Comparison of ENCODE assay signal across 12 cellular contexts in genomic region chr5:142403583-142403982, GRCh38.
DNase-seq lines count a peak whose midpoint lies in the region; ATAC-seq and TF ChIP-seq lines count a peak whose summit lies in the region.
"Had no signal": no experiment of that assay in that cellular context is flagged by ENCODE, and none has a peak within 500 bp of the region (broad histone marks: within the 10 kb centered on the region; RNA-seq: fewer than 3 reads in every experiment).

No MANE protein-coding gene starts in this region.

- H3K27ac Mint-ChIP-seq in progenitor cell of endocrine pancreas, result peak overlapping the region; percentile 27

- H3K27me3 Mint-ChIP-seq in progenitor cell of endocrine pancreas, result no peaks in the 10 kb centered on the region

- H3K9me3 Mint-ChIP-seq in progenitor cell of endocrine pancreas (ENCODE audit: low read depth), result no peaks in the 10 kb centered on the region

- H3K4me1 Mint-ChIP-seq in progenitor cell of endocrine pancreas (ENCODE audit: low read depth), result peaks cover 13% of the 10 kb centered on the region

- ATAC-seq in esophagus mucosa (peak; percentile 93), GM21381 (IDR thresholded peaks at IDR 0.05; ENCODE audit: unreplicated experiment) (no peak)

- peak; percentile 83 for DNase-seq in ELF-1 (ENCODE audit: low read depth, low spot score)
- DNase-seq in NCI-H510A treated with DMSO at 0.1 percent for 48 hours (lab: John Stamatoyannopoulos, UW), result peak; percentile 61
- DNase-seq in progenitor cell of endocrine pancreas (ENCODE audit: low spot score, unreplicated experiment), result no peak
- no peak for DNase-seq in activated CD4-positive, CD25-positive, alpha-beta regulatory T cell (lab: John Stamatoyannopoulos, UW)
- no peak for DNase-seq in activated CD8-positive, alpha-beta memory T cell treated with anti-CD3 and anti-CD28 coated beads for 24 hours
- no peak for DNase-seq in NOMO-1 (lab: John Stamatoyannopoulos, UW; ENCODE audit: unreplicated experiment in 2 of 2)
- DNase-seq: hypothalamus, MM.1S, NCI-H226, substantia nigra had no signal

- no peak for TF ChIP-seq CTCF in progenitor cell of endocrine pancreas (IDR thresholded peaks at IDR 0.05; ENCODE audit: unreplicated experiment)

- H3K36me3 Mint-ChIP-seq in progenitor cell of endocrine pancreas (ENCODE audit: insufficient read depth), result no peaks in the 10 kb centered on the region

- H3K4me3 Mint-ChIP-seq in progenitor cell of endocrine pancreas (ENCODE audit: low read depth), result no peak overlapping the region

Comparison
In these comparisons a context has a peak if more than half of its experiments do, and no peak if none do; other contexts are left out.
1. DNase-seq: peak in ELF-1 (single experiment) and NCI-H510A treated with DMSO at 0.1 percent for 48 hours (single experiment); none in progenitor cell of endocrine pancreas (single experiment), activated CD4-positive, CD25-positive, alpha-beta regulatory T cell (0 of 4), activated CD8-positive, alpha-beta memory T cell treated with anti-CD3 and anti-CD28 coated beads for 24 hours (single experiment) and NOMO-1 (0 of 2).